Comparison of ENCODE assay signal across 26 cellular contexts in the genomic region with DNA sequence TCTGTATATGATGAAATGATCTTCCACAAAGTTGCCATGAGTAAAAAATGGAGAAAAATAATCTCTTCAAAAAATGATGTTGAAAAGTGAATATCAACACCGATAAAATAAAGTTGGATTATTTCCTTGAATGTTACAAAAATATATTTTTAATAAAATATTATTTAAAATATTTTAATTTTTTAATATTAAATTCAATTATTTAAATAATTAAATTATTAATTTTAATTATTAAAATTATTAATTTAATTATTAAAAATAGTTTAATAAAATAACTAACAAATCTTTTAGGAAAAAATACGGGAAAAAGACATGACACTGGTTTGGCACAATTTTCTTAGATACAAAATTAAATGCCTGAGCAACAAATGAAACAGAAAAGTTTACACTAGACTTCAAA.
"Had no signal": no experiment of that assay in that cellular context is flagged by ENCODE, and none has a peak within 500 bp of the region (broad histone marks: within the 10 kb centered on the region; RNA-seq: fewer than 3 reads in every experiment).

No MANE protein-coding gene starts in this region.

- ATAC-seq: esophagus mucosa; gastroesophageal sphincter; heart right ventricle; left ventricle myocardium superior; lower lobe of right lung; naive thymus-derived CD8-positive, alpha-beta T cell; right lobe of liver; stimulated activated effector memory CD8-positive, alpha-beta T cell treated with anti-CD3 and anti-CD28 coated beads, Interleukin-12 subunit alpha, Interleukin-12 subunit beta, amount 100 ng/mL, for 72 hours had no signal

- H3K4me1 Mint-ChIP-seq: naive thymus-derived CD8-positive, alpha-beta T cell; nephron progenitor cell; stimulated activated effector memory CD8-positive, alpha-beta T cell treated with anti-CD3 and anti-CD28 coated beads, Interleukin-12 subunit alpha, Interleukin-12 subunit beta, amount 100 ng/mL, for 72 hours had no signal

- H3K27ac ChIP-seq: colonic mucosa, epithelial cell of prostate, gastroesophageal sphincter, heart right ventricle, lower lobe of right lung, ovary, right lobe of liver, stomach, thyroid gland, vagina had no signal

- H3K27me3 Mint-ChIP-seq: naive thymus-derived CD8-positive, alpha-beta T cell had no signal

- H3K27ac Mint-ChIP-seq: naive thymus-derived CD8-positive, alpha-beta T cell; nephron progenitor cell; stimulated activated effector memory CD8-positive, alpha-beta T cell treated with anti-CD3 and anti-CD28 coated beads, Interleukin-12 subunit alpha, Interleukin-12 subunit beta, amount 100 ng/mL, for 72 hours had no signal

- DNase-seq: colonic mucosa; dermis blood vessel endothelial cell; effector memory CD4-positive, alpha-beta T cell; foreskin fibroblast; glutamatergic neuron; heart right ventricle; hippocampal formation; islet precursor cell; left ventricle myocardium superior; lower lobe of right lung; naive thymus-derived CD8-positive, alpha-beta T cell; nephron progenitor cell; occipital lobe; ovary; right lobe of liver; stimulated activated CD4-positive, alpha-beta T cell treated with anti-CD3 and anti-CD28 coated beads, Interleukin-2, amount 100 ng/mL, for 24 hours; stimulated activated CD4-positive, alpha-beta T cell treated with anti-CD3 and anti-CD28 coated beads, Interleukin-4, amount 100 ng/mL, for 24 hours; stimulated activated naive CD4-positive, alpha-beta T cell treated with Interleukin-2 at 50 U/mL for 16 hours; stomach; thyroid gland; trophoblast cell had no signal

- H3K4me3 ChIP-seq: colonic mucosa, gastroesophageal sphincter, heart right ventricle, lower lobe of right lung, ovary, right lobe of liver, stomach, thyroid gland, vagina had no signal

- H3K27me3 ChIP-seq: colonic mucosa, gastroesophageal sphincter, heart right ventricle, ovary, right lobe of liver, stomach, thyroid gland, vagina had no signal

- H3K36me3 ChIP-seq: colonic mucosa had no signal

- H3K4me3 Mint-ChIP-seq: naive thymus-derived CD8-positive, alpha-beta T cell; nephron progenitor cell; stimulated activated effector memory CD8-positive, alpha-beta T cell treated with anti-CD3 and anti-CD28 coated beads, Interleukin-12 subunit alpha, Interleukin-12 subunit beta, amount 100 ng/mL, for 72 hours had no signal
